Comparison of ENCODE assay signal across 36 cellular contexts in the genomic region with DNA sequence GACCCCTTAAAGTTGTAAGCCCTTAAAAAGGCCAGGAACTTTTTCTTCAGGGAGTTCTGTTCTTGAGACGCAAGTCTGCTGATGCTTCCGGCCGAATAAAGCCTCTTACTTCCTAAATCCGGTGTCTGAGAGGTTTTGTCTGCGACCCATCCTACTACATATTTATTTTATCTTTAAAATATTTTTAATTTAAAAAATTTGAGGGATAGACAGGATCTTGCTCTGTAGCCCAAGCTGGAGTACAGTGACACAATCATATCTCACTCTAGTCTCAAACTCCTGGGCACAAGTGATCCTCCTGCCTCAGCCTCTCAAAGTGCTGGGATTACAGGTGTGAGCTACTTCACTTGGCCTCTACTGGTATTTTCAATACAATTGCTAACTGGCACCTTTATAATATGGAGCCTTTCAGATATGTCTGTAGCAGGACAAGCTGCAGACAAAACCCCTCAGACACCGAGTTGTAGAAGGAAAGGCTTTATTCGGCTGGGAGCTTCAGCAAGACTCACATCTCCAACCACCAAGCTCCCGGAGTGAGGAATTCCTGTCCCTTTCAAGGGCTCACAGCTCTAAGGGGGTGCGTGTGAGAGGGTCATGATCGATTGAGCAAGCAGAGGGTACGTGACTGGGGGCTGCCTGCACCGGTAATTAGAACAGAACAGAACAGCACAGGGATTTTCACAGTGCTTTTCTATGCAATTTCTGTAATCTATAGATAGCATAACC. TPM values are rescaled to one million over a fixed set of nuclear protein-coding genes. Genes with fewer than 3 reads are reported as not detected.
"Had no signal": no experiment of that assay in that cellular context is flagged by ENCODE, and none has a peak within 500 bp of the region (broad histone marks: within the 10 kb centered on the region; RNA-seq: fewer than 3 reads in every experiment).

No MANE protein-coding gene starts in this region.

- FAIRE-seq: endometrium, endothelial cell of umbilical vein had no signal

- H3K4me1 Mint-ChIP-seq: activated CD4-positive, alpha-beta memory T cell treated with anti-CD3 and anti-CD28 coated beads, Interleukin-2, amount 10 ng/mL, durations not matched to agents 7 days and 5 days; activated CD4-positive, alpha-beta T cell treated with anti-CD3 and anti-CD28 coated beads, Interleukin-2, amount 10 ng/mL, durations not matched to agents 7 days and 5 days; activated naive CD4-positive, alpha-beta T cell treated with anti-CD3 and anti-CD28 coated beads, Interleukin-2, amount 10 ng/mL, durations not matched to agents 7 days and 5 days; activated naive CD8-positive, alpha-beta T cell treated with anti-CD3 and anti-CD28 coated beads, Interleukin-2, amount 10 ng/mL, durations not matched to agents 7 days and 5 days; brain; WTC11 had no signal

- DNase-seq: activated CD4-positive, alpha-beta memory T cell treated with anti-CD3 and anti-CD28 coated beads, Interleukin-2, amount 10 ng/mL, durations not matched to agents 7 days and 5 days; activated CD4-positive, alpha-beta T cell treated with anti-CD3 and anti-CD28 coated beads for 1 hour; activated CD4-positive, alpha-beta T cell treated with anti-CD3 and anti-CD28 coated beads for 4 hours; activated CD4-positive, alpha-beta T cell treated with anti-CD3 and anti-CD28 coated beads, Interleukin-2, amount 10 ng/mL, durations not matched to agents 7 days and 5 days; activated CD4-positive, alpha-beta T cell treated with anti-CD3 and anti-CD28 coated beads, Interleukin-2, amount 50 U/mL, for 4 hours; activated CD8-positive, alpha-beta memory T cell treated with anti-CD3 and anti-CD28 coated beads, Interleukin-2, amount 50 U/mL, for 48 hours; activated gamma-delta T cell; activated naive CD4-positive, alpha-beta T cell; activated naive CD4-positive, alpha-beta T cell treated with anti-CD3 and anti-CD28 coated beads, Interleukin-2, amount 10 ng/mL, durations not matched to agents 7 days and 5 days; activated naive CD8-positive, alpha-beta T cell treated with anti-CD3 and anti-CD28 coated beads, Interleukin-2, amount 10 ng/mL, durations not matched to agents 7 days and 5 days; activated T-cell treated with anti-CD3 and anti-CD28 coated beads for 4 hours; activated T-cell treated with anti-CD3 and anti-CD28 coated beads, Interleukin-2, amount 50 U/mL, for 24 hours; activated T-cell treated with anti-CD3 and anti-CD28 coated beads, Interleukin-2, amount 50 U/mL, for 72 hours; central memory CD4-positive, alpha-beta T cell; cerebellar nuclear complex; colonic mucosa; effector CD8-positive, alpha-beta T cell; esophagus squamous epithelium; foreskin melanocyte; heart right ventricle; T-helper 17 cell had no signal

- H3K9me3 ChIP-seq: ascending aorta, breast epithelium, colonic mucosa, esophagus squamous epithelium, gastroesophageal sphincter, heart right ventricle had no signal

- H3K4me1 ChIP-seq: ascending aorta, breast epithelium, colonic mucosa, esophagus squamous epithelium, gastroesophageal sphincter, heart right ventricle had no signal

- H3K27ac Mint-ChIP-seq: activated CD4-positive, alpha-beta memory T cell treated with anti-CD3 and anti-CD28 coated beads, Interleukin-2, amount 10 ng/mL, durations not matched to agents 7 days and 5 days; activated CD4-positive, alpha-beta T cell treated with anti-CD3 and anti-CD28 coated beads, Interleukin-2, amount 10 ng/mL, durations not matched to agents 7 days and 5 days; activated naive CD4-positive, alpha-beta T cell treated with anti-CD3 and anti-CD28 coated beads, Interleukin-2, amount 10 ng/mL, durations not matched to agents 7 days and 5 days; activated naive CD4-positive, alpha-beta T cell treated with anti-CD3 and anti-CD28 coated beads, Interleukin-2, amount 50 U/mL, for 72 hours; activated naive CD8-positive, alpha-beta T cell treated with anti-CD3 and anti-CD28 coated beads, Interleukin-2, amount 10 ng/mL, durations not matched to agents 7 days and 5 days; activated T-cell treated with anti-CD3 and anti-CD28 coated beads, Interleukin-2, amount 50 U/mL, for 24 hours; activated T-cell treated with anti-CD3 and anti-CD28 coated beads, Interleukin-2, amount 50 U/mL, for 72 hours; brain; T-helper 17 cell; WTC11 had no signal

- H3K36me3 ChIP-seq: ascending aorta, breast epithelium, cardiac muscle cell, colonic mucosa, esophagus squamous epithelium, gastroesophageal sphincter, heart right ventricle had no signal

- H3K27me3 ChIP-seq: ascending aorta, colonic mucosa had no signal

- H3K4me3 Mint-ChIP-seq: activated CD4-positive, alpha-beta memory T cell treated with anti-CD3 and anti-CD28 coated beads, Interleukin-2, amount 10 ng/mL, durations not matched to agents 7 days and 5 days; activated CD4-positive, alpha-beta T cell treated with anti-CD3 and anti-CD28 coated beads, Interleukin-2, amount 10 ng/mL, durations not matched to agents 7 days and 5 days; activated naive CD4-positive, alpha-beta T cell treated with anti-CD3 and anti-CD28 coated beads, Interleukin-2, amount 10 ng/mL, durations not matched to agents 7 days and 5 days; activated naive CD8-positive, alpha-beta T cell treated with anti-CD3 and anti-CD28 coated beads, Interleukin-2, amount 10 ng/mL, durations not matched to agents 7 days and 5 days; activated T-cell treated with anti-CD3 and anti-CD28 coated beads, Interleukin-2, amount 50 U/mL, for 24 hours; activated T-cell treated with anti-CD3 and anti-CD28 coated beads, Interleukin-2, amount 50 U/mL, for 72 hours; brain; T-helper 17 cell; WTC11 had no signal

- ATAC-seq: activated naive CD4-positive, alpha-beta T cell treated with anti-CD3 and anti-CD28 coated beads, Interleukin-2, amount 50 U/mL, for 72 hours; activated T-cell treated with anti-CD3 and anti-CD28 coated beads, Interleukin-2, amount 50 U/mL, for 72 hours; gastroesophageal sphincter; heart right ventricle; T-helper 17 cell; WTC11 had no signal

- H3K27ac ChIP-seq: ascending aorta, breast epithelium, cardiac muscle cell, colonic mucosa, epithelial cell of prostate, esophagus squamous epithelium, gastroesophageal sphincter, heart right ventricle had no signal

- H3K36me3 Mint-ChIP-seq: activated naive CD4-positive, alpha-beta T cell treated with anti-CD3 and anti-CD28 coated beads, Interleukin-2, amount 10 ng/mL, durations not matched to agents 7 days and 5 days; activated naive CD4-positive, alpha-beta T cell treated with anti-CD3 and anti-CD28 coated beads, Interleukin-2, amount 50 U/mL, for 72 hours; activated naive CD8-positive, alpha-beta T cell treated with anti-CD3 and anti-CD28 coated beads, Interleukin-2, amount 10 ng/mL, durations not matched to agents 7 days and 5 days; brain; WTC11 had no signal

- H3K9me3 Mint-ChIP-seq: activated CD4-positive, alpha-beta memory T cell treated with anti-CD3 and anti-CD28 coated beads, Interleukin-2, amount 10 ng/mL, durations not matched to agents 7 days and 5 days; activated CD4-positive, alpha-beta T cell treated with anti-CD3 and anti-CD28 coated beads, Interleukin-2, amount 10 ng/mL, durations not matched to agents 7 days and 5 days; activated naive CD4-positive, alpha-beta T cell treated with anti-CD3 and anti-CD28 coated beads, Interleukin-2, amount 10 ng/mL, durations not matched to agents 7 days and 5 days; activated naive CD4-positive, alpha-beta T cell treated with anti-CD3 and anti-CD28 coated beads, Interleukin-2, amount 50 U/mL, for 72 hours; activated naive CD8-positive, alpha-beta T cell treated with anti-CD3 and anti-CD28 coated beads, Interleukin-2, amount 10 ng/mL, durations not matched to agents 7 days and 5 days; activated T-cell treated with anti-CD3 and anti-CD28 coated beads, Interleukin-2, amount 50 U/mL, for 24 hours; activated T-cell treated with anti-CD3 and anti-CD28 coated beads, Interleukin-2, amount 50 U/mL, for 72 hours; brain had no signal

- H3K4me3 ChIP-seq: ascending aorta, breast epithelium, cardiac muscle cell, colonic mucosa, esophagus squamous epithelium, gastroesophageal sphincter, heart right ventricle had no signal

RNA-seq across cellular contexts. Expression of a gene that starts 41.0 kb away (rescaled TPM):
- total RNA-seq: activated CD4-positive, alpha-beta memory T cell treated with anti-CD3 and anti-CD28 coated beads, Interleukin-2, amount 10 ng/mL, durations not matched to agents 7 days and 5 days; activated CD4-positive, alpha-beta T cell treated with anti-CD3 and anti-CD28 coated beads, Interleukin-2, amount 10 ng/mL, durations not matched to agents 7 days and 5 days; activated naive CD4-positive, alpha-beta T cell treated with anti-CD3 and anti-CD28 coated beads, Interleukin-2, amount 50 U/mL, for 72 hours; activated naive CD8-positive, alpha-beta T cell treated with anti-CD3 and anti-CD28 coated beads, Interleukin-2, amount 10 ng/mL, durations not matched to agents 7 days and 5 days; activated T-cell treated with anti-CD3 and anti-CD28 coated beads, Interleukin-2, amount 50 U/mL, for 72 hours; ascending aorta; breast epithelium; dermis microvascular lymphatic vessel endothelial cell; endothelial cell of umbilical vein; esophagus squamous epithelium; fibroblast of lung; fibroblast of villous mesenchyme; gastroesophageal sphincter; glomerular endothelial cell; heart right ventricle; T-helper 17 cell; WTC11 had no signal
- polyA plus RNA-seq: endothelial cell of umbilical vein, esophagus, fibroblast of lung, heart right ventricle had no signal

RNA-seq across cellular contexts. Expression of a gene that starts 51.1 kb away (rescaled TPM):
- total RNA-seq: activated CD4-positive, alpha-beta memory T cell treated with anti-CD3 and anti-CD28 coated beads, Interleukin-2, amount 10 ng/mL, durations not matched to agents 7 days and 5 days; activated CD4-positive, alpha-beta T cell treated with anti-CD3 and anti-CD28 coated beads, Interleukin-2, amount 10 ng/mL, durations not matched to agents 7 days and 5 days; activated naive CD4-positive, alpha-beta T cell treated with anti-CD3 and anti-CD28 coated beads, Interleukin-2, amount 50 U/mL, for 72 hours; activated naive CD8-positive, alpha-beta T cell treated with anti-CD3 and anti-CD28 coated beads, Interleukin-2, amount 10 ng/mL, durations not matched to agents 7 days and 5 days; activated T-cell treated with anti-CD3 and anti-CD28 coated beads, Interleukin-2, amount 50 U/mL, for 72 hours; ascending aorta; breast epithelium; cardiac muscle cell; colonic mucosa; dermis microvascular lymphatic vessel endothelial cell; endothelial cell of umbilical vein; esophagus squamous epithelium; fibroblast of lung; fibroblast of villous mesenchyme; gastroesophageal sphincter; glomerular endothelial cell; heart right ventricle; T-helper 17 cell; WTC11 had no signal
- polyA plus RNA-seq: cardiac muscle cell, endothelial cell of umbilical vein, esophagus, fibroblast of lung, heart right ventricle had no signal
